ENCODE assay signal across 16 cellular contexts in genomic region chr9:76605271-76605670, GRCh38.
DNase-seq lines count a peak whose midpoint lies in the region; ATAC-seq and TF ChIP-seq lines count a peak whose summit lies in the region.
"Had no signal": no experiment of that assay in that cellular context is flagged by ENCODE, and none has a peak within 500 bp of the region (broad histone marks: within the 10 kb centered on the region; RNA-seq: fewer than 3 reads in every experiment).

No MANE protein-coding gene starts in this region.

- H3K36me3 Mint-ChIP-seq in activated CD4-positive, alpha-beta memory T cell treated with anti-CD3 and anti-CD28 coated beads for 36 hours: no peaks in the 10 kb centered on the region

- H3F3A ChIP-seq in DOHH2 (ENCODE audit: control insufficient read depth, insufficient read depth): no peaks in the 10 kb centered on the region

- DNase-seq in stimulated activated CD4-positive, alpha-beta T cell treated with anti-CD3 and anti-CD28 coated beads, Interleukin-4, amount 100 ng/mL, for 1 hour: no peak
- DNase-seq in epidermal melanocyte (ENCODE audit: insufficient read length, low spot score) (no peak), SK-N-DZ (ENCODE audit: low spot score) (no peak)
- no peak for DNase-seq in activated CD4-positive, alpha-beta memory T cell treated with anti-CD3 and anti-CD28 coated beads for 36 hours
- DNase-seq: activated CD4-positive, alpha-beta memory T cell treated with anti-CD3 and anti-CD28 coated beads, Interleukin-2, amount 10 ng/mL, durations not matched to agents 7 days and 5 days; dermis blood vessel endothelial cell; GF-D8; HCEC 1CT; NCI-H2227 treated with DMSO at 0.1 percent for 48 hours; pancreas; thyroid gland had no signal

- H3K27me3 ChIP-seq in DOHH2 (ENCODE audit: control insufficient read depth, low read length): no peaks in the 10 kb centered on the region
- H3K27me3 ChIP-seq: pancreas, thyroid gland had no signal

- peaks cover 9% of the 10 kb centered on the region for H3K4me1 Mint-ChIP-seq in activated CD4-positive, alpha-beta memory T cell treated with anti-CD3 and anti-CD28 coated beads for 36 hours (ENCODE audit: low read depth)

- H3K9me3 ChIP-seq in DOHH2 (ENCODE audit: control insufficient read depth, insufficient read depth, low read length): no peaks in the 10 kb centered on the region
- H3K9me3 ChIP-seq: gastroesophageal sphincter, pancreas, thyroid gland had no signal

- no peaks in the 10 kb centered on the region for H3K36me3 ChIP-seq in DOHH2 (ENCODE audit: control insufficient read depth, low read length)
- H3K36me3 ChIP-seq: gastroesophageal sphincter, pancreas, thyroid gland had no signal

- H3K27ac ChIP-seq in DOHH2 (ENCODE audit: low read depth, low read length): no peak overlapping the region
- H3K27ac ChIP-seq: gastroesophageal sphincter, pancreas, thyroid gland had no signal

- no peak overlapping the region for H3K27ac Mint-ChIP-seq in activated CD4-positive, alpha-beta memory T cell treated with anti-CD3 and anti-CD28 coated beads for 36 hours
- H3K27ac Mint-ChIP-seq: activated CD4-positive, alpha-beta memory T cell treated with anti-CD3 and anti-CD28 coated beads, Interleukin-2, amount 10 ng/mL, durations not matched to agents 7 days and 5 days had no signal

- no peaks in the 10 kb centered on the region for H3K9me2 ChIP-seq in DOHH2 (replicated peaks; ENCODE audit: control insufficient read depth, low read length)

- H3K4me2 ChIP-seq in DOHH2 (ENCODE audit: low read length): peak overlapping the region; percentile 64

- H3K4me3 Mint-ChIP-seq in activated CD4-positive, alpha-beta memory T cell treated with anti-CD3 and anti-CD28 coated beads for 36 hours: no peak overlapping the region
- H3K4me3 Mint-ChIP-seq: activated CD4-positive, alpha-beta memory T cell treated with anti-CD3 and anti-CD28 coated beads, Interleukin-2, amount 10 ng/mL, durations not matched to agents 7 days and 5 days had no signal

- no peaks in the 10 kb centered on the region for H3K79me2 ChIP-seq in DOHH2 (ENCODE audit: control insufficient read depth, low read length)

- H3K27me3 Mint-ChIP-seq in activated CD4-positive, alpha-beta memory T cell treated with anti-CD3 and anti-CD28 coated beads for 36 hours: no peaks in the 10 kb centered on the region

- POLR2A ChIA-PET in activated CD4-positive, alpha-beta memory T cell treated with anti-CD3 and anti-CD28 coated beads for 36 hours (lab: Charles Lee): no interaction called here

- ATAC-seq in GM19328 (IDR thresholded peaks at IDR 0.05; ENCODE audit: unreplicated experiment) (peak; percentile 85), HG02763 (IDR thresholded peaks at IDR 0.05; ENCODE audit: unreplicated experiment) (peak; percentile 71), HG03520 (IDR thresholded peaks at IDR 0.05; ENCODE audit: unreplicated experiment) (peak; percentile 95)
- ATAC-seq: gastroesophageal sphincter, pancreas had no signal

- H3K9me3 Mint-ChIP-seq in activated CD4-positive, alpha-beta memory T cell treated with anti-CD3 and anti-CD28 coated beads for 36 hours: no peaks in the 10 kb centered on the region
- H3K9me3 Mint-ChIP-seq: activated CD4-positive, alpha-beta memory T cell treated with anti-CD3 and anti-CD28 coated beads, Interleukin-2, amount 10 ng/mL, durations not matched to agents 7 days and 5 days had no signal

- peaks cover 25% of the 10 kb centered on the region for H3K4me1 ChIP-seq in DOHH2 (ENCODE audit: control insufficient read depth, low read length)

- peak overlapping the region; percentile 10 for H3K4me3 ChIP-seq in DOHH2 (ENCODE audit: low read length)
- H3K4me3 ChIP-seq: gastroesophageal sphincter, pancreas, thyroid gland had no signal

- TF ChIP-seq CTCF in DOHH2 (IDR thresholded peaks at IDR 0.05; ENCODE audit: low read depth, low read length, poor library complexity, severe bottlenecking): no peak

- CTCF ChIA-PET in activated CD4-positive, alpha-beta memory T cell treated with anti-CD3 and anti-CD28 coated beads for 36 hours (lab: Charles Lee): no interaction called here

- intact Hi-C loops in activated CD4-positive, alpha-beta memory T cell treated with anti-CD3 and anti-CD28 coated beads for 36 hours (cut with micrococcal nuclease): no loop called here

- H4K20me1 ChIP-seq in DOHH2 (ENCODE audit: control insufficient read depth, insufficient read depth, low read depth, low read length): no peaks in the 10 kb centered on the region
